ENCODE assay signal across 31 cellular contexts in genomic region chr17:71914812-71915211, GRCh38.
"Had no signal": no experiment of that assay in that cellular context is flagged by ENCODE, and none has a peak within 500 bp of the region (broad histone marks: within the 10 kb centered on the region; RNA-seq: fewer than 3 reads in every experiment).

No MANE protein-coding gene starts in this region.

- H3K27me3 ChIP-seq: ascending aorta, cardiac muscle cell had no signal

- DNase-seq: activated CD4-positive, alpha-beta memory T cell treated with anti-CD3 and anti-CD28 coated beads, Interleukin-2, amount 10 ng/mL, durations not matched to agents 7 days and 5 days; activated CD4-positive, alpha-beta T cell treated with anti-CD3 and anti-CD28 coated beads for 1 hour; activated CD4-positive, alpha-beta T cell treated with anti-CD3 and anti-CD28 coated beads for 36 hours; activated CD4-positive, alpha-beta T cell treated with anti-CD3 and anti-CD28 coated beads for 48 hours; activated CD4-positive, alpha-beta T cell treated with anti-CD3 and anti-CD28 coated beads, Interleukin-2, amount 10 ng/mL, durations not matched to agents 7 days and 5 days; activated CD4-positive, alpha-beta T cell treated with anti-CD3 and anti-CD28 coated beads, Interleukin-2, amount 50 U/mL, for 48 hours; activated CD4-positive, CD25-positive, alpha-beta regulatory T cell; activated CD8-positive, alpha-beta memory T cell treated with anti-CD3 and anti-CD28 coated beads for 24 hours; activated CD8-positive, alpha-beta memory T cell treated with anti-CD3 and anti-CD28 coated beads, Interleukin-2, amount 10 ng/mL, durations not matched to agents 7 days and 5 days; activated CD8-positive, alpha-beta memory T cell treated with anti-CD3 and anti-CD28 coated beads, Interleukin-2, amount 50 U/mL, for 48 hours; activated CD8-positive, alpha-beta T cell treated with anti-CD3 and anti-CD28 coated beads, Interleukin-2, amount 10 ng/mL, durations not matched to agents 7 days and 5 days; activated effector memory CD4-positive, alpha-beta T cell treated with Interleukin-2 at 50 U/mL for 16 hours; activated gamma-delta T cell; activated naive CD4-positive, alpha-beta T cell treated with anti-CD3 and anti-CD28 coated beads, Interleukin-2, amount 10 ng/mL, durations not matched to agents 7 days and 5 days; activated naive CD4-positive, alpha-beta T cell treated with Interleukin-2 at 50 U/mL for 16 hours; activated naive CD8-positive, alpha-beta T cell treated with anti-CD3 and anti-CD28 coated beads, Interleukin-2, amount 10 ng/mL, durations not matched to agents 7 days and 5 days; activated naive CD8-positive, alpha-beta T cell treated with anti-CD3 and anti-CD28 coated beads, Interleukin-2, amount 50 U/mL, for 24 hours; activated T-cell treated with anti-CD3 and anti-CD28 coated beads, Interleukin-2, amount 50 U/mL, for 24 hours; activated T-cell treated with anti-CD3 and anti-CD28 coated beads, Interleukin-2, amount 50 U/mL, for 48 hours; amygdala; anterior cingulate cortex; caudate nucleus; SW 1271; T-helper 1 cell; T-helper 2 cell; T-helper 9 cell; WERI-Rb-1 had no signal

- H3K9me3 ChIP-seq: ascending aorta had no signal

- H3K27ac ChIP-seq: ascending aorta, cardiac muscle cell, WERI-Rb-1 had no signal

- H3K4me3 ChIP-seq: ascending aorta, cardiac muscle cell had no signal

- ATAC-seq: activated CD4-positive, alpha-beta T cell treated with anti-CD3 and anti-CD28 coated beads for 36 hours; activated CD4-positive, CD25-positive, alpha-beta regulatory T cell treated with anti-CD3 and anti-CD28 coated beads, Interleukin-2, amount 50 U/mL, for 24 hours; activated CD8-positive, alpha-beta memory T cell treated with anti-CD3 and anti-CD28 coated beads, Interleukin-2, amount 10 ng/mL, durations not matched to agents 7 days and 5 days; activated CD8-positive, alpha-beta T cell treated with anti-CD3 and anti-CD28 coated beads, Interleukin-2, amount 10 ng/mL, durations not matched to agents 7 days and 5 days; activated naive CD8-positive, alpha-beta T cell treated with anti-CD3 and anti-CD28 coated beads, Interleukin-2, amount 50 U/mL, for 24 hours; WTC11 had no signal

- H3K4me1 ChIP-seq: ascending aorta had no signal

- H3K36me3 ChIP-seq: ascending aorta, cardiac muscle cell, WERI-Rb-1 had no signal
